In the genomic region with DNA sequence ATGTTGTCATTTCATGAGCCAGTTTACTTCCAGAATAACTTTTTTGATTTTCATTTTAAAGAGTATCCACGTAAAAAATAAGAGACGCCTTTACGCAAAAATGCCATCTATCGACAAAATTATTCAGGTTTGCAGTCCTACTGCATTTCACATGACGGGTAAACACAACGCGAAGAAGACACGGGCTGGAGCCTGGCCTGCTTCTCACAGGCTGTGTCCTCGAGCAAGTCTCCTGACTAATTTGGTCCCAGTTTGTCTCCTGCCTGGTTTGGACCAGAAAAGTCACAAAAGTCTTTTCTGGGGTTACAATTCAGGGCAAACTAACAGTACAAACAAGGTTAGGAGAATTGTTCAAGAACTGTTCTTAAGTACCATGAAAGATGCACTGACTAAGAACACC, we compare ENCODE assay signal across 8 cellular contexts. TPM values are rescaled to one million over a fixed set of nuclear protein-coding genes. Genes with fewer than 3 reads are reported as not detected.
DNase-seq lines count a peak whose midpoint lies in the region; ATAC-seq and TF ChIP-seq lines count a peak whose summit lies in the region.

No MANE protein-coding gene starts in this region.

- H3K27ac ChIP-seq in heart right ventricle, result peak overlapping the region in 8 of 10 donors; percentile 11 to 85 (median 52)
- H3K27ac ChIP-seq in urinary bladder (ENCODE audit: low read depth), result peak overlapping the region; percentile 53

- no peak overlapping the region for H3K4me3 Mint-ChIP-seq in mesothelial cell of epicardium

- H3K4me1 ChIP-seq in heart right ventricle (peaks cover 4 to 88% (median 46%) of the 10 kb centered on the region in 9 donors), urinary bladder (ENCODE audit: insufficient read depth) (peaks cover 2% of the 10 kb centered on the region)

- TF ChIP-seq CTCF in heart right ventricle (IDR thresholded peaks at IDR 0.05), result no peak
- no peak for TF ChIP-seq CTCF in mesothelial cell of epicardium (IDR thresholded peaks at IDR 0.05; ENCODE audit: unreplicated experiment)

- no peaks in the 10 kb centered on the region for H3K9me3 Mint-ChIP-seq in activated naive CD4-positive, alpha-beta T cell treated with anti-CD3 and anti-CD28 coated beads, Interleukin-2, amount 50 U/mL, for 72 hours
- H3K9me3 Mint-ChIP-seq in mesothelial cell of epicardium, result no peaks in the 10 kb centered on the region

- DNase-seq in heart right ventricle (no peak), cardiac septum (ENCODE audit: low spot score) (no peak), mesothelial cell of epicardium (ENCODE audit: low spot score in 2 of 2, unreplicated experiment in 2 of 2) (no peak), OCI-M1 (lab: John Stamatoyannopoulos, UW) (no peak)
- no peak for DNase-seq in activated naive CD4-positive, alpha-beta T cell treated with anti-CD3 and anti-CD28 coated beads, Interleukin-2, amount 50 U/mL, for 72 hours (ENCODE audit: low spot score in 2 of 2)

- H3K36me3 ChIP-seq in heart right ventricle (no peaks in the 10 kb centered on the region), urinary bladder (ENCODE audit: insufficient read depth) (no peaks in the 10 kb centered on the region)

- intact Hi-C loops in heart right ventricle (cut with DNase I), result loop anchor here in 2 of 10 donors (5.0 kb wide), 2 partner anchors 42 to 52 kb away; a partner anchor contains a TSS
- intact Hi-C loops in cardiac septum (cut with DNase I), result loop anchor here (5.0 kb wide), 1 partner anchor 52 kb away; a partner anchor contains a TSS

- H3K4me3 ChIP-seq in heart right ventricle (no peak overlapping the region), urinary bladder (ENCODE audit: low read depth, low read length) (no peak overlapping the region)

- 75 to 86% methylated on average over 9 of the region's 9 CpGs for WGBS in heart right ventricle, 2 donors
- WGBS in urinary bladder, result 76% methylated on average over 9 of the region's 9 CpGs

- no peak for ATAC-seq in heart right ventricle
- ATAC-seq in activated naive CD4-positive, alpha-beta T cell treated with anti-CD3 and anti-CD28 coated beads, Interleukin-2, amount 50 U/mL, for 72 hours, result no peak
- ATAC-seq in HG03342 (IDR thresholded peaks at IDR 0.05; ENCODE audit: unreplicated experiment), result no peak
- no peak for ATAC-seq in GM18867 (IDR thresholded peaks at IDR 0.05; ENCODE audit: unreplicated experiment)

- H3K4me1 Mint-ChIP-seq in mesothelial cell of epicardium, result peaks cover 18% of the 10 kb centered on the region

- H3K36me3 Mint-ChIP-seq in activated naive CD4-positive, alpha-beta T cell treated with anti-CD3 and anti-CD28 coated beads, Interleukin-2, amount 50 U/mL, for 72 hours, result peaks cover 8 to 44% of the 10 kb centered on the region in 2 donors
- H3K36me3 Mint-ChIP-seq in mesothelial cell of epicardium, result no peaks in the 10 kb centered on the region

- no peaks in the 10 kb centered on the region for H3K27me3 Mint-ChIP-seq in mesothelial cell of epicardium (ENCODE audit: low read depth)

- H3K9me3 ChIP-seq in heart right ventricle, result no peaks in the 10 kb centered on the region

- peak overlapping the region; percentile 97 to 100 for H3K27ac Mint-ChIP-seq in activated naive CD4-positive, alpha-beta T cell treated with anti-CD3 and anti-CD28 coated beads, Interleukin-2, amount 50 U/mL, for 72 hours
- peak overlapping the region; percentile 30 for H3K27ac Mint-ChIP-seq in mesothelial cell of epicardium

- no peaks in the 10 kb centered on the region for H3K27me3 ChIP-seq in heart right ventricle

RNA-seq across cellular contexts. Expression of a gene that starts 51.7 kb away (rescaled TPM):
- total RNA-seq in heart right ventricle, result 10 to 100 TPM in 8 of 10 donors, 1 to 10 TPM in 2; 9.7 to 35.1 (median 15.7) TPM
- polyA plus RNA-seq in heart right ventricle, result 10 to 100 TPM in 1 of 2 donors, 1 to 10 TPM in 1; 6.9 to 11.3 TPM
- total RNA-seq in cardiac septum, result 17.5 TPM
- 10 to 100 TPM; 45.5 to 54.1 TPM for total RNA-seq in activated naive CD4-positive, alpha-beta T cell treated with anti-CD3 and anti-CD28 coated beads, Interleukin-2, amount 50 U/mL, for 72 hours
- total RNA-seq in mesothelial cell of epicardium, result 65.1 to 71.6 TPM (median 69.3 TPM) in 3 replicates
- 42.6 TPM for total RNA-seq in urinary bladder
- polyA plus RNA-seq in urinary bladder, result 18.7 TPM
